Comparison of ENCODE assay signal across 8 cellular contexts in the genomic region with DNA sequence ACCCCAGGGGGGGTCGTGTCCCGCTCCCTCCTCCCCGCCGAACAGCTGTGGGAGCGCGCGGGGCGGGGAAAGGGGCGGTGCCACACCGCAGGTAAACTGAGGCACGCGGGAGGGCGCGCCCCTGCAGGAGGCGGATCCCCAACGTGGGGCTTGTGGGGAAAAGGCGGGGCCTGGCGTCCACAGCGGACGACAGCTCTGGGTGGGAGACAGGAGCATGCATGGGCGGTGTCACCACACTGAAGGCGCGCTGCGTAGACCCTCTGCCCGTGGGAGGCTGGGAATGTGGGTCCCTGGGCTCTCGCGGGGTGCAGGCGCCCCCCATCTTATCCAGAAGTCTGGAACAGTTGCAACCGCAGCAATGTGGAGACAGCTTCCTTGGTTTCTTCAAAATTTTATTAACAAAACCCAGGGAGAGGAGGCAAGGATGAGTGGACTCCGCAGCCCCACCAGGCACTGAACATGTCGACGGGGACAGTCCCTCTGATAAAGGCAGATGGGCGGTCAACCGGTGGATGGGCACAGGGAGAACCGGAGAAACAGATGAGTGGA. TPM values are rescaled to one million over a fixed set of nuclear protein-coding genes. Genes with fewer than 3 reads are reported as not detected.
DNase-seq lines count a peak whose midpoint lies in the region; ATAC-seq, FAIRE-seq and TF ChIP-seq lines count a peak whose summit lies in the region.

No MANE protein-coding gene starts in this region.

- no peaks in the 10 kb centered on the region for H4K20me1 ChIP-seq in MM.1S (ENCODE audit: insufficient read depth, low read length)

- no peaks in the 10 kb centered on the region for H3F3A ChIP-seq in MM.1S (ENCODE audit: insufficient read depth, low read length)

- H3K9me3 Mint-ChIP-seq in CD14-positive monocyte (peaks cover 0 to 2% (median 0%) of the 10 kb centered on the region in 7 donors), nephron progenitor cell (no peaks in the 10 kb centered on the region)

- H2AFZ ChIP-seq in MM.1S (ENCODE audit: low read length) = peak overlapping the region; percentile 98

- DNase-seq in CD14-positive monocyte (ENCODE audit: low spot score) (peak; percentile 46), MM.1S (no peak), nephron progenitor cell (no peak), HUDEP-2 (lab: John Stamatoyannopoulos, UW; ENCODE audit: unreplicated experiment in 76 of 76) (no peak), NCI-H510A treated with DMSO at 0.1 percent for 48 hours (lab: John Stamatoyannopoulos, UW) (no peak), GM12891 (ENCODE audit: insufficient read length, low spot score) (no peak)

- H3K4me3 ChIP-seq in MM.1S (ENCODE audit: low read length) (peak overlapping the region; percentile 81), endocrine pancreas (ENCODE audit: control insufficient read depth, insufficient read depth, low read length) (no peak overlapping the region)

- TF ChIP-seq CTCF in CD14-positive monocyte (IDR thresholded peaks at IDR 0.05) (no peak), MM.1S (IDR thresholded peaks at IDR 0.05; ENCODE audit: low read length) (no peak), nephron progenitor cell (IDR thresholded peaks at IDR 0.05) (no peak)

- peak overlapping the region; percentile 97 for H3K4me2 ChIP-seq in MM.1S (ENCODE audit: low read depth, low read length)

- peaks cover 25% of the 10 kb centered on the region for H3K4me1 ChIP-seq in MM.1S (ENCODE audit: low read length)
- H3K4me1 ChIP-seq in endocrine pancreas (ENCODE audit: control insufficient read depth, insufficient read depth, low read length) = peaks cover 15% of the 10 kb centered on the region

- H3K9me3 ChIP-seq in MM.1S (replicated peaks; ENCODE audit: insufficient read depth, low read length) (no peaks in the 10 kb centered on the region), endocrine pancreas (ENCODE audit: control insufficient read depth, low read length) (no peaks in the 10 kb centered on the region)

- H3K27ac Mint-ChIP-seq in CD14-positive monocyte (peak overlapping the region; percentile 93 to 98 (median 96)), nephron progenitor cell (no peak overlapping the region)

- no peaks in the 10 kb centered on the region for H3K9me2 ChIP-seq in MM.1S (replicated peaks; ENCODE audit: insufficient read depth, low read length)

- H3K27me3 ChIP-seq in MM.1S (replicated peaks; ENCODE audit: insufficient read depth, low read length) (no peaks in the 10 kb centered on the region), endocrine pancreas (ENCODE audit: control insufficient read depth, insufficient read depth, low read length) (no peaks in the 10 kb centered on the region)

- no peak for FAIRE-seq in GM12891 (lab: Jason Lieb, UNC)

- peaks cover 62% of the 10 kb centered on the region for H3K79me2 ChIP-seq in MM.1S (ENCODE audit: low read length)

- peaks cover 0 to 2% (median 0%) of the 10 kb centered on the region in 3 donors for H3K27me3 Mint-ChIP-seq in CD14-positive monocyte (ENCODE audit: low read depth in 3 of 3)
- no peaks in the 10 kb centered on the region for H3K27me3 Mint-ChIP-seq in nephron progenitor cell (ENCODE audit: low read depth, poor library complexity)

- H3K36me3 Mint-ChIP-seq in CD14-positive monocyte (peaks cover 48 to 54% of the 10 kb centered on the region in 2 donors), nephron progenitor cell (ENCODE audit: low read depth) (peaks cover 68% of the 10 kb centered on the region)

- no peak for TF ChIP-seq POLR2A in GM12891 (IDR thresholded peaks at IDR 0.05; ENCODE audit: low read depth, low read length)

- H3K9ac ChIP-seq in MM.1S (ENCODE audit: low read length) = peak overlapping the region; percentile 81
- H3K9ac ChIP-seq in endocrine pancreas (ENCODE audit: control insufficient read depth, insufficient read depth, low read length) = peak overlapping the region; percentile 99

- H3K4me3 Mint-ChIP-seq in CD14-positive monocyte (peak overlapping the region; percentile 93 to 98), nephron progenitor cell (peak overlapping the region; percentile 96)

- H3K36me3 ChIP-seq in MM.1S (replicated peaks; ENCODE audit: insufficient read depth, low read length) (peaks cover 12% of the 10 kb centered on the region), endocrine pancreas (ENCODE audit: control insufficient read depth, insufficient read depth, low read length) (peaks cover 6% of the 10 kb centered on the region)

- intact Hi-C loops in CD14-positive monocyte (cut with micrococcal nuclease) = loop anchor here (5.0 to 10.0 kb wide), 3 partner anchors 75 to 787 kb away; a partner anchor contains a TSS

- H3K27ac ChIP-seq in MM.1S (ENCODE audit: low read length) = peak overlapping the region; percentile 96

- no peak for ATAC-seq in HG02938 (IDR thresholded peaks at IDR 0.05; ENCODE audit: unreplicated experiment)

- peaks cover 55% of the 10 kb centered on the region for H3K4me1 Mint-ChIP-seq in CD14-positive monocyte
- H3K4me1 Mint-ChIP-seq in nephron progenitor cell = peaks cover 41% of the 10 kb centered on the region

TF ChIP-seq in GM12891, 5 proteins besides CTCF, POLR2A, EP300 and RAD21:
- TF ChIP-seq POLR2AphosphoS5 (IDR thresholded peaks at IDR 0.05; ENCODE audit: low read depth, low read length) (no peak), SPI1 (IDR thresholded peaks at IDR 0.05; ENCODE audit: low read depth, low read length) (no peak), PAX5 (IDR thresholded peaks at IDR 0.05; ENCODE audit: insufficient read depth, low read length, severe bottlenecking) (no peak), TAF1 (IDR thresholded peaks at IDR 0.05; ENCODE audit: low read depth, low read length) (no peak), POU2F2 (IDR thresholded peaks at IDR 0.05; ENCODE audit: low read depth, low read length) (no peak)

RNA-seq across cellular contexts. Expression of a gene that starts 0.7 kb away (rescaled TPM):
- 10 to 100 TPM; 13.2 to 17.4 TPM for polyA plus RNA-seq in CD14-positive monocyte
- polyA plus RNA-seq in GM12891 (2012; ENCODE audit: low read depth, missing spikeins) = 63.6 TPM

RNA-seq across cellular contexts. Expression of a gene that starts 5.4 kb away (rescaled TPM):
- 10 to 100 TPM; 30.9 to 33.4 TPM for polyA plus RNA-seq in CD14-positive monocyte
- polyA plus RNA-seq in GM12891 (2012; ENCODE audit: low read depth, missing spikeins) = 107 TPM

RNA-seq across cellular contexts. Expression of a gene that starts 15.8 kb away (rescaled TPM):
- under 1 TPM in 1 of 2 donors, not detected in 1; 0.14 TPM for polyA plus RNA-seq in CD14-positive monocyte
- 0.22 TPM for polyA plus RNA-seq in GM12891 (2012; ENCODE audit: low read depth, missing spikeins)
